In genomic region chr14:22929104-22929847, GRCh38 we compare ENCODE assay signal across 1 cellular context.
TF ChIP-seq lines count a peak whose summit lies in the region.

PRMT5 (minus strand) TSS chr14:22929376; CDS start chr14:22929361, 15 bp downstream.

TF ChIP-seq in HepG2, 621 proteins besides CTCF, POLR2A, EP300 and RAD21 (continued from another document and continues in another):
- TF ChIP-seq HINFP (CRISPR knock-in tag; IDR thresholded peaks at IDR 0.05; ENCODE audit: low read depth) (peak; percentile 96), TFDP2 (CRISPR knock-in tag; IDR thresholded peaks at IDR 0.05) (peak; percentile 85), DNMT1 (CRISPR knock-in tag; IDR thresholded peaks at IDR 0.05) (peak; percentile 97), ZNF784 (CRISPR knock-in tag; IDR thresholded peaks at IDR 0.05; ENCODE audit: borderline replicate concordance) (peak; percentile 99), SATB2 (CRISPR knock-in tag; IDR thresholded peaks at IDR 0.05) (peak; percentile 82), RBM22 (optimal IDR thresholded peaks at IDR 0.05; ENCODE audit: low read length) (peak; percentile 100), THAP11 (CRISPR knock-in tag; IDR thresholded peaks at IDR 0.05) (peak; percentile 94), EZH2 (conservative IDR thresholded peaks at IDR 0.05; ENCODE audit: low read depth, low read length) (no peak), HIVEP1 (CRISPR knock-in tag; IDR thresholded peaks at IDR 0.05) (peak; percentile 98), ZNF333 (CRISPR knock-in tag; IDR thresholded peaks at IDR 0.05; ENCODE audit: borderline replicate concordance) (no peak), RELA (CRISPR knock-in tag; IDR thresholded peaks at IDR 0.05) (no peak; the same call in 1 of the 2 replicates), PHF8 (CRISPR knock-in tag; IDR thresholded peaks at IDR 0.05) (peak; percentile 99), PREB (CRISPR knock-in tag; IDR thresholded peaks at IDR 0.05) (0 out of 2 replicates have a peak, but pooled peaks have one; percentile 82), SMAD1 (CRISPR knock-in tag; IDR thresholded peaks at IDR 0.05; ENCODE audit: borderline replicate concordance, low read depth) (peak; percentile 90), ELF1 (CRISPR knock-in tag; IDR thresholded peaks at IDR 0.05) (peak; percentile 72), LBX2 (CRISPR knock-in tag; IDR thresholded peaks at IDR 0.05; ENCODE audit: borderline replicate concordance) (peak; percentile 96), FUBP1 (CRISPR knock-in tag; IDR thresholded peaks at IDR 0.05; ENCODE audit: borderline replicate concordance) (0 out of 2 replicates have a peak, but pooled peaks have one; percentile 79), NCOR1 (IDR thresholded peaks at IDR 0.05; ENCODE audit: borderline replicate concordance, low read length) (peak; percentile 77; the same call in 1 of the 2 replicates), XRCC5 (optimal IDR thresholded peaks at IDR 0.05; ENCODE audit: low read length) (peak; percentile 97), ZNF687 (CRISPR knock-in tag; IDR thresholded peaks at IDR 0.05) (peak; percentile 97), HMGXB4 (CRISPR knock-in tag; IDR thresholded peaks at IDR 0.05; ENCODE audit: borderline replicate concordance in 1 of 2, low read depth in 1 of 2) (peak; percentile 100), SMAD9 (CRISPR knock-in tag; IDR thresholded peaks at IDR 0.05) (peak; percentile 94; the same call in 1 of the 2 replicates), CHD2 (IDR thresholded peaks at IDR 0.05; ENCODE audit: low read depth, low read length) (peak; percentile 67), MNT (IDR thresholded peaks at IDR 0.05) (peak; percentile 70), FOXO1 (CRISPR knock-in tag; IDR thresholded peaks at IDR 0.05) (peak; percentile 84), ATF6 (CRISPR knock-in tag; conservative IDR thresholded peaks at IDR 0.05) (peak; percentile 95; the same call in 1 of the 2 replicates), U2AF1 (optimal IDR thresholded peaks at IDR 0.05; ENCODE audit: low read depth, low read length) (peak; percentile 98), ZNF225 (CRISPR knock-in tag; IDR thresholded peaks at IDR 0.05) (peak; percentile 99), MAFF (IDR thresholded peaks at IDR 0.05; ENCODE audit: low read depth, low read length) (peak; percentile 21; the same call in 1 of the 2 replicates), REXO4 (CRISPR knock-in tag; IDR thresholded peaks at IDR 0.05; ENCODE audit: borderline replicate concordance) (no peak), NONO (IDR thresholded peaks at IDR 0.05) (no peak; the same call in 1 of the 2 replicates), NONO (CRISPR knock-in tag; conservative IDR thresholded peaks at IDR 0.05) (peak; percentile 99), ZNF747 (CRISPR knock-in tag; IDR thresholded peaks at IDR 0.05; ENCODE audit: borderline replicate concordance) (peak; percentile 99; the same call in 1 of the 2 replicates), MAF1 (CRISPR knock-in tag; IDR thresholded peaks at IDR 0.05; ENCODE audit: borderline replicate concordance) (peak; percentile 100), ZNF281 (CRISPR knock-in tag; IDR thresholded peaks at IDR 0.05; ENCODE audit: borderline replicate concordance) (peak; percentile 68)
